Comparison of ENCODE assay signal across 8 cellular contexts in the genomic region with DNA sequence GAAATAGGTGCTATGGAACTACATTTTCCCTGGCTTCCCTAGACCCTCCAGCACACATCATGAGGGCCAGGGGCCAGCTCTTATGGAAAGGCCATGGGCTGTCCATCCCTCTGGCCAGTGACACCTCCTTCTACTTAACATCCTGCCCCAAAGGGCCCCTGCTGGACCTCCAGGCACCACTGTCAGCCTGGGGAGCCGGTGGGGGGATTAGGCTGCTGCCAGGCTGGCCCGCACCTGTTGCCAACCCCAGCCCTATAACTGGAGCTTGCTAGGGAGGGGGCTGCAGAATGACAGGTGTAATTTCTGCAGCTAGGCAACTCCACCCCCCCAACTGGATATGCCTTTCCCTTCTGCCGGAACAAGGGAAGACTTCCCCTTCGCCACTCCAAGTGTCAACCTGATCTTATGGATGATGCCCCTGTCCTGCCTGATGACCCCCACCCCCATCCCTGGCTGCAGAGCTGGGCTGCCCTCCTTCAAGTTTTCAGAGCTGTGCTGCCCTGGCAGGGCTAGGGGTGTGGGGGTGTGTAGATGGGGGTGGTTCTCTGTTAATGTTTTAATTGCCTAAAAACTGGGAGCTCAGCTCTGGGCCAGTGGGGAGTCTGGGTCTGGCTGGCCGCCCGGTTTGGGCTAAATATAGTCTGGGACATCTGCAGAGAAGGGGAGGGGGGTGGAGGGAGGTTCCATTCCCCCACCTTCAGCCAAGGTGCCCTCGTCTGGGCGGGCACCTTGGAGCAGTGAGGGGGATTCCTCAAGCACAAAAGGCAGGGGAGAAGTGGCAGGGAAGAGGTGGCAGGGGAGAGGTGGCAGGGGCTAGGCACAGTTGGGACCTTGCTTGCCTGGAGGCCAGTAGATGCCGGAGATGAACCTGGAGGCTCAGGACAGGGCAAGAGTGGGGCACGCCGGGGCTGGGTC. TPM values are rescaled to one million over a fixed set of nuclear protein-coding genes. Genes with fewer than 3 reads are reported as not detected.
DNase-seq lines count a peak whose midpoint lies in the region; ATAC-seq and TF ChIP-seq lines count a peak whose summit lies in the region.

No MANE protein-coding gene starts in this region.

- H4K20me1 ChIP-seq in OCI-LY1 (ENCODE audit: insufficient read depth, low read length), result no peaks in the 10 kb centered on the region

- no peaks in the 10 kb centered on the region for H3K9me3 Mint-ChIP-seq in effector memory CD8-positive, alpha-beta T cell
- H3K9me3 Mint-ChIP-seq in osteocyte (ENCODE audit: unreplicated experiment), result no peaks in the 10 kb centered on the region

- H3K27me3 Mint-ChIP-seq in effector memory CD8-positive, alpha-beta T cell, result no peaks in the 10 kb centered on the region
- no peaks in the 10 kb centered on the region for H3K27me3 Mint-ChIP-seq in osteocyte (ENCODE audit: unreplicated experiment)

- peak overlapping the region; percentile 45 for H3K4me3 ChIP-seq in OCI-LY1 (ENCODE audit: low read depth, low read length, poor library complexity, severe bottlenecking)

- no peak overlapping the region; the same call in 1 of the 2 replicates for H3K9ac ChIP-seq in OCI-LY1 (ENCODE audit: low read length)

- no peak for ATAC-seq in effector memory CD8-positive, alpha-beta T cell (replicated peaks)

- H3K4me1 Mint-ChIP-seq in effector memory CD8-positive, alpha-beta T cell (ENCODE audit: low read depth in 2 of 2), result peaks cover 75 to 83% of the 10 kb centered on the region in 2 donors
- peaks cover 86% of the 10 kb centered on the region for H3K4me1 Mint-ChIP-seq in osteocyte (ENCODE audit: unreplicated experiment)

- peaks cover 92% of the 10 kb centered on the region for H3K36me3 Mint-ChIP-seq in effector memory CD8-positive, alpha-beta T cell (ENCODE audit: insufficient read depth)
- no peaks in the 10 kb centered on the region for H3K36me3 Mint-ChIP-seq in osteocyte (ENCODE audit: unreplicated experiment)

- H3F3A ChIP-seq in OCI-LY1 (ENCODE audit: insufficient read depth, low read length), result no peaks in the 10 kb centered on the region

- H3K79me2 ChIP-seq in OCI-LY1 (ENCODE audit: insufficient read depth, low read length), result no peaks in the 10 kb centered on the region

- no peak overlapping the region for H2AFZ ChIP-seq in OCI-LY1 (ENCODE audit: low read length)

- H3K4me2 ChIP-seq in OCI-LY1 (ENCODE audit: low read length), result peak overlapping the region; percentile 63

- peaks cover 9% of the 10 kb centered on the region; the same call in 1 of the 2 replicates for H3K27me3 ChIP-seq in OCI-LY1 (ENCODE audit: insufficient read depth, low read length)

- peaks cover 38% of the 10 kb centered on the region for H3K4me1 ChIP-seq in OCI-LY1 (ENCODE audit: insufficient read depth, low read length, severe bottlenecking)

- DNase-seq in DMS 273 treated with DMSO at 0.1 percent for 48 hours (lab: John Stamatoyannopoulos, UW) (peak; percentile 49), osteocyte (ENCODE audit: extremely low spot score, unreplicated experiment) (no peak), NCI-H226 (no peak), nucleus accumbens (lab: John Stamatoyannopoulos, UW) (no peak), NCI-H1105 treated with DMSO at 0.1 percent for 48 hours (lab: John Stamatoyannopoulos, UW) (no peak)
- DNase-seq in effector memory CD8-positive, alpha-beta T cell, result no peak
- no peak for DNase-seq in activated CD4-positive, alpha-beta T cell treated with anti-CD3 and anti-CD28 coated beads, Interleukin-2, amount 50 U/mL, for 48 hours

- TF ChIP-seq CTCF in OCI-LY1 (IDR thresholded peaks at IDR 0.05; ENCODE audit: low read length) (no peak), osteocyte (IDR thresholded peaks at IDR 0.05) (no peak)

- H3K4me3 Mint-ChIP-seq in effector memory CD8-positive, alpha-beta T cell, result peak overlapping the region; percentile 84 to 86
- H3K4me3 Mint-ChIP-seq in osteocyte (ENCODE audit: unreplicated experiment), result peak overlapping the region; percentile 97

- no peaks in the 10 kb centered on the region for H3K9me3 ChIP-seq in OCI-LY1 (ENCODE audit: low read length)

- no peak overlapping the region for H3K27ac ChIP-seq in OCI-LY1 (ENCODE audit: low read depth, low read length, poor library complexity, severe bottlenecking)

- H3K36me3 ChIP-seq in OCI-LY1 (ENCODE audit: insufficient read depth, low read length), result no peaks in the 10 kb centered on the region

- H3K27ac Mint-ChIP-seq in effector memory CD8-positive, alpha-beta T cell, result peak overlapping the region; percentile 98 to 99
- peak overlapping the region; percentile 99 for H3K27ac Mint-ChIP-seq in osteocyte (ENCODE audit: unreplicated experiment)

- H3K9me2 ChIP-seq in OCI-LY1 (ENCODE audit: low read depth, low read length), result no peaks in the 10 kb centered on the region

RNA-seq across cellular contexts. Expression of a gene that starts 12.8 kb away (rescaled TPM):
- 62.6 and 65.2 TPM in 2 replicates for total RNA-seq in osteocyte

RNA-seq across cellular contexts. Expression of a gene that starts 34.1 kb away (rescaled TPM):
- 6.7 and 10.8 TPM in 2 replicates for total RNA-seq in osteocyte

RNA-seq across cellular contexts. Expression of a gene that starts 42.8 kb away (rescaled TPM):
- 0.40 TPM in 1 of 2 replicates, not detected in the other for total RNA-seq in osteocyte
